In genomic region chr11:75160880-75161279, GRCh38 we compare ENCODE assay signal across 28 cellular contexts. TPM values are rescaled to one million over a fixed set of nuclear protein-coding genes. Genes with fewer than 3 reads are reported as not detected.
DNase-seq lines count a peak whose midpoint lies in the region; ATAC-seq and TF ChIP-seq lines count a peak whose summit lies in the region.
"Had no signal": no experiment of that assay in that cellular context is flagged by ENCODE, and none has a peak within 500 bp of the region (broad histone marks: within the 10 kb centered on the region; RNA-seq: fewer than 3 reads in every experiment).

No MANE protein-coding gene starts in this region.

- TF ChIP-seq CTCF in body of pancreas (IDR thresholded peaks at IDR 0.05), result no peak

- TF ChIP-seq POLR2A in body of pancreas (IDR thresholded peaks at IDR 0.05), result no peak

- 90 to 95% methylated on average over 1 of the region's 1 CpG for WGBS in body of pancreas, 2 donors

- intact Hi-C loops in body of pancreas (cut with DNase I), result loop anchor here (5.0 kb wide), 1 partner anchor 41 kb away; no protein-coding TSS in a partner anchor

- H3K27ac Mint-ChIP-seq in T-helper 17 cell, result no peak overlapping the region
- H3K27ac Mint-ChIP-seq: activated T-cell treated with anti-CD3 and anti-CD28 coated beads, Interleukin-2, amount 50 U/mL, for 72 hours; CD14-positive monocyte; stimulated activated naive CD8-positive, alpha-beta T cell treated with anti-CD3 and anti-CD28 coated beads, Interleukin-15, Interleukin-2, amounts not matched to agents 100 ng/mL and 50 ng/mL, for 24 hours had no signal

- DNase-seq in body of pancreas (no peak), SIG-M5 (lab: John Stamatoyannopoulos, UW) (no peak), 8988T (no peak), T-helper 17 cell (no peak)
- DNase-seq: activated CD4-positive, CD25-positive, alpha-beta regulatory T cell; activated naive CD4-positive, alpha-beta T cell; activated T-cell treated with anti-CD3 and anti-CD28 coated beads, Interleukin-2, amount 50 U/mL, for 72 hours; Calu3; effector memory CD8-positive, alpha-beta T cell; esophagus squamous epithelium; HCEC 1CT; NCI-H1105; NCI-H2081; NCI-H2227 treated with DMSO at 0.1 percent for 48 hours; SHP77; sigmoid colon; SW 1271 had no signal

- H3K36me3 ChIP-seq in body of pancreas (replicated peaks in 1 of 2; ENCODE audit: insufficient read depth in 1 of 2, low read depth in 2 of 2), result no peaks in the 10 kb centered on the region
- peaks cover 6 to 15% of the 10 kb centered on the region in 2 donors for H3K36me3 ChIP-seq in duodenal mucosa (ENCODE audit: control insufficient read depth in 1 of 2, insufficient read depth in 2 of 2, low read length in 2 of 2)
- H3K36me3 ChIP-seq in mucosa of rectum (ENCODE audit: control insufficient read depth in 2 of 2, insufficient read depth in 2 of 2, low read length in 2 of 2), result peaks cover 9% of the 10 kb centered on the region in 2 donors
- H3K36me3 ChIP-seq: esophagus squamous epithelium, gastroesophageal sphincter, sigmoid colon, tibial nerve had no signal

- peak overlapping the region; percentile 53 to 63 for H3K9ac ChIP-seq in duodenal mucosa (ENCODE audit: low read depth in 1 of 2, low read length in 2 of 2)
- no peak overlapping the region for H3K9ac ChIP-seq in mucosa of rectum (ENCODE audit: low read depth in 1 of 2, low read length in 2 of 2)

- H3K4me1 Mint-ChIP-seq in T-helper 17 cell, result peaks cover 5% of the 10 kb centered on the region

- H3K27ac ChIP-seq in body of pancreas (peak overlapping the region; percentile 66 to 80 (median 74)), duodenal mucosa (ENCODE audit: low read depth, low read length) (peak overlapping the region; percentile 74), mucosa of rectum (ENCODE audit: low read depth in 2 of 2, low read length in 2 of 2) (peak overlapping the region; percentile 93 to 95), temporal lobe (ENCODE audit: low read depth, low read length) (peak overlapping the region; percentile 75)

- H3K27me3 ChIP-seq in body of pancreas, result no peaks in the 10 kb centered on the region
- no peaks in the 10 kb centered on the region for H3K27me3 ChIP-seq in duodenal mucosa (ENCODE audit: control insufficient read depth in 1 of 2, insufficient read depth in 2 of 2, low read length in 2 of 2)
- H3K27me3 ChIP-seq in mucosa of rectum (ENCODE audit: control insufficient read depth in 2 of 2, insufficient read depth in 2 of 2, low read length in 2 of 2), result no peaks in the 10 kb centered on the region
- H3K27me3 ChIP-seq: esophagus squamous epithelium, sigmoid colon, tibial nerve had no signal

- H3K4me1 ChIP-seq in body of pancreas (peaks cover 64% of the 10 kb centered on the region), duodenal mucosa (ENCODE audit: control insufficient read depth in 1 of 2, insufficient read depth in 2 of 2, low read length in 2 of 2) (peaks cover 77 to 79% of the 10 kb centered on the region in 2 donors), mucosa of rectum (ENCODE audit: control insufficient read depth in 2 of 2, insufficient read depth in 2 of 2, low read length in 2 of 2) (peaks cover 41 to 50% of the 10 kb centered on the region in 2 donors)
- H3K4me1 ChIP-seq: sigmoid colon had no signal

- no peak for ATAC-seq in body of pancreas
- ATAC-seq in T-helper 17 cell, result no peak
- ATAC-seq: activated T-cell treated with anti-CD3 and anti-CD28 coated beads, Interleukin-2, amount 50 U/mL, for 72 hours; effector memory CD8-positive, alpha-beta T cell; GM12878 had no signal

- no peak overlapping the region for H3K4me3 ChIP-seq in body of pancreas
- peak overlapping the region; percentile 46 to 51 for H3K4me3 ChIP-seq in duodenal mucosa (ENCODE audit: low read depth in 1 of 2, low read length in 2 of 2)
- H3K4me3 ChIP-seq in mucosa of rectum (ENCODE audit: low read length in 2 of 2), result no peak overlapping the region
- H3K4me3 ChIP-seq: esophagus squamous epithelium, gastroesophageal sphincter, GM12878, lung, sigmoid colon, tibial nerve had no signal

- H3K4me3 Mint-ChIP-seq in T-helper 17 cell, result no peak overlapping the region
- H3K4me3 Mint-ChIP-seq: activated T-cell treated with anti-CD3 and anti-CD28 coated beads, Interleukin-2, amount 50 U/mL, for 72 hours; CD14-positive monocyte; effector memory CD8-positive, alpha-beta T cell; neural crest cell; stimulated activated naive CD8-positive, alpha-beta T cell treated with anti-CD3 and anti-CD28 coated beads, Interleukin-15, Interleukin-2, amounts not matched to agents 100 ng/mL and 50 ng/mL, for 24 hours had no signal

- H3K9me3 ChIP-seq in body of pancreas, result no peaks in the 10 kb centered on the region
- H3K9me3 ChIP-seq in duodenal mucosa (ENCODE audit: control insufficient read depth in 1 of 2, low read length in 2 of 2), result no peaks in the 10 kb centered on the region
- peaks cover 0 to 3% of the 10 kb centered on the region in 2 donors for H3K9me3 ChIP-seq in mucosa of rectum (ENCODE audit: control insufficient read depth in 2 of 2, low read length in 2 of 2)
- no peaks in the 10 kb centered on the region for H3K9me3 ChIP-seq in T-helper 17 cell (ENCODE audit: control insufficient read depth, low read length, poor library complexity, severe bottlenecking)
- H3K9me3 ChIP-seq: esophagus squamous epithelium, gastroesophageal sphincter, sigmoid colon, tibial nerve had no signal

- peaks cover 4% of the 10 kb centered on the region for H3K27me3 Mint-ChIP-seq in T-helper 17 cell
- H3K27me3 Mint-ChIP-seq: stimulated activated naive CD8-positive, alpha-beta T cell treated with anti-CD3 and anti-CD28 coated beads, Interleukin-15, Interleukin-2, amounts not matched to agents 100 ng/mL and 50 ng/mL, for 24 hours had no signal

- no peaks in the 10 kb centered on the region for H3K36me3 Mint-ChIP-seq in T-helper 17 cell (ENCODE audit: low read depth)
- H3K36me3 Mint-ChIP-seq: CD14-positive monocyte had no signal

RNA-seq across cellular contexts. Expression of gene SLCO2B1, which starts 10.0 kb away (rescaled TPM):
- total RNA-seq in body of pancreas (100 to 1,000 TPM in 1 of 2 donors, 10 to 100 TPM in 1; 33.7 to 101 TPM), temporal lobe (10.3 TPM), T-helper 17 cell (not detected)
- total RNA-seq: activated T-cell treated with anti-CD3 and anti-CD28 coated beads, Interleukin-2, amount 50 U/mL, for 72 hours; MCF 10A; neural crest cell had no signal

Comparison
In these comparisons a context has a peak if more than half of its experiments do, and no peak if none do; other contexts are left out.
1. H3K4me3 ChIP-seq: peak in duodenal mucosa (2 of 2); none in body of pancreas (0 of 2) and mucosa of rectum (0 of 2).
2. H3K9ac ChIP-seq: peak in duodenal mucosa (2 of 2); none in mucosa of rectum (0 of 2).
3. RNA of gene SLCO2B1, which starts 10.0 kb away (total RNA-seq): 33.7 to 101 TPM in body of pancreas and 10.3 TPM in temporal lobe (single experiment); not detected in T-helper 17 cell; every median in the first group is over 10 times any median in the second.
4. Peak in every context shown above with its lines, with median percentiles within 50 percentile points of each other: H3K27ac ChIP-seq.